26 cellular contexts compared by ENCODE assay signal in genomic region chr6:35149891-35150566, GRCh38. TPM values are rescaled to one million over a fixed set of nuclear protein-coding genes. Genes with fewer than 3 reads are reported as not detected.
"Had no signal": no experiment of that assay in that cellular context is flagged by ENCODE, and none has a peak within 500 bp of the region (broad histone marks: within the 10 kb centered on the region; RNA-seq: fewer than 3 reads in every experiment).

No MANE protein-coding gene starts in this region.

- H3K4me3 ChIP-seq: colonic mucosa, esophagus squamous epithelium, mucosa of descending colon had no signal

- ATAC-seq: mucosa of descending colon; natural killer cell treated with Interleukin-12 subunit alpha and Interleukin-12 subunit beta and Interleukin-15 and Interleukin-18, amount 100 ng/mL, for 72 hours; sciatic nerve; stimulated activated effector memory CD8-positive, alpha-beta T cell treated with anti-CD3 and anti-CD28 coated beads, Interleukin-12 subunit alpha, Interleukin-12 subunit beta, amount 100 ng/mL, for 72 hours; stimulated activated naive CD8-positive, alpha-beta T cell treated with anti-CD3 and anti-CD28 coated beads, Interleukin-15, Interleukin-2, amounts not matched to agents 100 U/mL and 50 U/mL, for 24 hours had no signal

- H3K4me1 ChIP-seq: colonic mucosa, esophagus squamous epithelium, parathyroid adenoma had no signal

- DNase-seq: colonic mucosa; effector CD8-positive, alpha-beta T cell; esophagus squamous epithelium; foreskin melanocyte; hypothalamus; mesenchymal stem cell; mucosa of descending colon; naive B cell; stimulated activated CD4-positive, alpha-beta T cell treated with anti-CD3 and anti-CD28 coated beads, Interleukin-2, amount 100 ng/mL, for 24 hours; stimulated activated CD4-positive, alpha-beta T cell treated with anti-CD3 and anti-CD28 coated beads, Interleukin-4, amount 100 ng/mL, for 24 hours; stimulated activated naive CD8-positive, alpha-beta T cell treated with anti-CD3 and anti-CD28 coated beads, Interleukin-15, Interleukin-2, amounts not matched to agents 100 U/mL and 50 U/mL, for 24 hours; substantia nigra; trophoblast cell had no signal

- H3K36me3 ChIP-seq: colonic mucosa, esophagus squamous epithelium had no signal

- H3K27me3 ChIP-seq: colonic mucosa, esophagus squamous epithelium had no signal

- H3K9ac ChIP-seq: parathyroid adenoma had no signal

- H3K27ac Mint-ChIP-seq: dendritic cell treated with granulocyte-macrophage colony-stimulating factor and Interleukin-4, amounts not matched to agents 40 ng/mL and 50 ng/mL, for 4 days; mesothelial cell of epicardium; naive B cell; progenitor cell of endocrine pancreas had no signal

- H3K4me1 Mint-ChIP-seq: naive B cell had no signal

- H3K36me3 Mint-ChIP-seq: mesothelial cell of epicardium; naive B cell; natural killer cell treated with Interleukin-12 subunit alpha and Interleukin-12 subunit beta and Interleukin-15 and Interleukin-18, amount 100 ng/mL, for 72 hours; stimulated activated effector memory CD8-positive, alpha-beta T cell treated with anti-CD3 and anti-CD28 coated beads, Interleukin-12 subunit alpha, Interleukin-12 subunit beta, amount 100 ng/mL, for 72 hours had no signal

- H3K9me3 Mint-ChIP-seq: dendritic cell treated with granulocyte-macrophage colony-stimulating factor and Interleukin-4, amounts not matched to agents 40 ng/mL and 50 ng/mL, for 4 days; naive B cell; natural killer cell treated with Interleukin-12 subunit alpha and Interleukin-12 subunit beta and Interleukin-15 and Interleukin-18, amount 100 ng/mL, for 72 hours; neural crest cell; stimulated activated effector memory CD8-positive, alpha-beta T cell treated with anti-CD3 and anti-CD28 coated beads, Interleukin-12 subunit alpha, Interleukin-12 subunit beta, amount 100 ng/mL, for 72 hours had no signal

- H3K4me3 Mint-ChIP-seq: dendritic cell treated with granulocyte-macrophage colony-stimulating factor and Interleukin-4, amounts not matched to agents 40 ng/mL and 50 ng/mL, for 4 days; mesothelial cell of epicardium; naive B cell; neural crest cell; stimulated activated effector memory CD8-positive, alpha-beta T cell treated with anti-CD3 and anti-CD28 coated beads, Interleukin-12 subunit alpha, Interleukin-12 subunit beta, amount 100 ng/mL, for 72 hours had no signal

- H3K9me3 ChIP-seq: colonic mucosa, esophagus squamous epithelium, mucosa of descending colon had no signal

- H3K27ac ChIP-seq: colonic mucosa, esophagus squamous epithelium, parathyroid adenoma had no signal

RNA-seq across cellular contexts. Expression of gene TCP11, which starts 8.9 kb away (rescaled TPM):
- total RNA-seq: chondrocyte; colonic mucosa; endothelial cell of umbilical vein; epithelial cell of proximal tubule; lung microvascular endothelial cell; mucosa of descending colon; natural killer cell treated with Interleukin-12 subunit alpha and Interleukin-12 subunit beta and Interleukin-15 and Interleukin-18, amount 100 ng/mL, for 72 hours; neural crest cell; progenitor cell of endocrine pancreas; sciatic nerve had no signal
- polyA plus RNA-seq: keratinocyte had no signal
